1 cellular context compared by ENCODE assay signal in genomic region chr22:33919591-33920501, GRCh38.
TF ChIP-seq lines count a peak whose summit lies in the region.

LARGE1 (minus strand) TSS chr22:33920476.

TF ChIP-seq in H1, 55 proteins besides CTCF, POLR2A, EP300 and RAD21 (continued from another document):
- TF ChIP-seq HDAC2 (IDR thresholded peaks at IDR 0.05; ENCODE audit: borderline replicate concordance in 1 of 2, low read depth in 2 of 2, low read length in 2 of 2): no peak
- peak; percentile 23 for TF ChIP-seq ASH2L (IDR thresholded peaks at IDR 0.05; ENCODE audit: low read length)
- no peak for TF ChIP-seq ATF3 (IDR thresholded peaks at IDR 0.05; ENCODE audit: insufficient read depth, low read depth, low read length)
- no peak for TF ChIP-seq SP1 (IDR thresholded peaks at IDR 0.05; ENCODE audit: low read depth, low read length)
- no peak for TF ChIP-seq CREB1 (IDR thresholded peaks at IDR 0.05)
- TF ChIP-seq SUZ12 (IDR thresholded peaks at IDR 0.05; ENCODE audit: low read length): no peak
- TF ChIP-seq RXRA (IDR thresholded peaks at IDR 0.05; ENCODE audit: insufficient read depth, low read depth, low read length): no peak
- 0 out of 2 replicates have a peak, but pooled peaks have one; percentile 10 for TF ChIP-seq USF2 (IDR thresholded peaks at IDR 0.05; ENCODE audit: low read length)
- TF ChIP-seq TBP (IDR thresholded peaks at IDR 0.05; ENCODE audit: low read depth, low read length): peak; percentile 40
- TF ChIP-seq TAF1 (IDR thresholded peaks at IDR 0.05; ENCODE audit: low read depth, low read length): peak; percentile 66; the same call in 1 of the 2 replicates
- TF ChIP-seq SAP30 (IDR thresholded peaks at IDR 0.05; ENCODE audit: insufficient read depth, insufficient replicate concordance, low read length): no peak
- peak; percentile 24 for TF ChIP-seq KDM4A (IDR thresholded peaks at IDR 0.05; ENCODE audit: low read depth, low read length, severe bottlenecking)
- TF ChIP-seq FOSL1 (IDR thresholded peaks at IDR 0.05; ENCODE audit: insufficient read depth, low read depth, low read length): no peak
- TF ChIP-seq CBX8 (IDR thresholded peaks at IDR 0.05; ENCODE audit: borderline replicate concordance, low read depth, low read length): no peak
- TF ChIP-seq CTBP2 (IDR thresholded peaks at IDR 0.05; ENCODE audit: borderline replicate concordance, insufficient read depth, insufficient read length, low read length): no peak
- 0 out of 2 replicates have a peak, but pooled peaks have one; percentile 15 for TF ChIP-seq MAX (IDR thresholded peaks at IDR 0.05)
- no peak for TF ChIP-seq EZH2 (IDR thresholded peaks at IDR 0.05; ENCODE audit: low read depth, low read length, severe bottlenecking)
- no peak for TF ChIP-seq SIX5 (IDR thresholded peaks at IDR 0.05; ENCODE audit: low read depth, low read length)
- no peak for TF ChIP-seq KDM5A (IDR thresholded peaks at IDR 0.05; ENCODE audit: low read length)
- TF ChIP-seq TCF12 (IDR thresholded peaks at IDR 0.05; ENCODE audit: low read depth, low read length): 0 out of 2 replicates have a peak, but pooled peaks have one; percentile 18
- no peak for TF ChIP-seq CHD2 (IDR thresholded peaks at IDR 0.05; ENCODE audit: low read length)
- TF ChIP-seq BCL11A (IDR thresholded peaks at IDR 0.05; ENCODE audit: low read depth in 2 of 2, low read length in 2 of 2): no peak
- TF ChIP-seq, protein P1, sequence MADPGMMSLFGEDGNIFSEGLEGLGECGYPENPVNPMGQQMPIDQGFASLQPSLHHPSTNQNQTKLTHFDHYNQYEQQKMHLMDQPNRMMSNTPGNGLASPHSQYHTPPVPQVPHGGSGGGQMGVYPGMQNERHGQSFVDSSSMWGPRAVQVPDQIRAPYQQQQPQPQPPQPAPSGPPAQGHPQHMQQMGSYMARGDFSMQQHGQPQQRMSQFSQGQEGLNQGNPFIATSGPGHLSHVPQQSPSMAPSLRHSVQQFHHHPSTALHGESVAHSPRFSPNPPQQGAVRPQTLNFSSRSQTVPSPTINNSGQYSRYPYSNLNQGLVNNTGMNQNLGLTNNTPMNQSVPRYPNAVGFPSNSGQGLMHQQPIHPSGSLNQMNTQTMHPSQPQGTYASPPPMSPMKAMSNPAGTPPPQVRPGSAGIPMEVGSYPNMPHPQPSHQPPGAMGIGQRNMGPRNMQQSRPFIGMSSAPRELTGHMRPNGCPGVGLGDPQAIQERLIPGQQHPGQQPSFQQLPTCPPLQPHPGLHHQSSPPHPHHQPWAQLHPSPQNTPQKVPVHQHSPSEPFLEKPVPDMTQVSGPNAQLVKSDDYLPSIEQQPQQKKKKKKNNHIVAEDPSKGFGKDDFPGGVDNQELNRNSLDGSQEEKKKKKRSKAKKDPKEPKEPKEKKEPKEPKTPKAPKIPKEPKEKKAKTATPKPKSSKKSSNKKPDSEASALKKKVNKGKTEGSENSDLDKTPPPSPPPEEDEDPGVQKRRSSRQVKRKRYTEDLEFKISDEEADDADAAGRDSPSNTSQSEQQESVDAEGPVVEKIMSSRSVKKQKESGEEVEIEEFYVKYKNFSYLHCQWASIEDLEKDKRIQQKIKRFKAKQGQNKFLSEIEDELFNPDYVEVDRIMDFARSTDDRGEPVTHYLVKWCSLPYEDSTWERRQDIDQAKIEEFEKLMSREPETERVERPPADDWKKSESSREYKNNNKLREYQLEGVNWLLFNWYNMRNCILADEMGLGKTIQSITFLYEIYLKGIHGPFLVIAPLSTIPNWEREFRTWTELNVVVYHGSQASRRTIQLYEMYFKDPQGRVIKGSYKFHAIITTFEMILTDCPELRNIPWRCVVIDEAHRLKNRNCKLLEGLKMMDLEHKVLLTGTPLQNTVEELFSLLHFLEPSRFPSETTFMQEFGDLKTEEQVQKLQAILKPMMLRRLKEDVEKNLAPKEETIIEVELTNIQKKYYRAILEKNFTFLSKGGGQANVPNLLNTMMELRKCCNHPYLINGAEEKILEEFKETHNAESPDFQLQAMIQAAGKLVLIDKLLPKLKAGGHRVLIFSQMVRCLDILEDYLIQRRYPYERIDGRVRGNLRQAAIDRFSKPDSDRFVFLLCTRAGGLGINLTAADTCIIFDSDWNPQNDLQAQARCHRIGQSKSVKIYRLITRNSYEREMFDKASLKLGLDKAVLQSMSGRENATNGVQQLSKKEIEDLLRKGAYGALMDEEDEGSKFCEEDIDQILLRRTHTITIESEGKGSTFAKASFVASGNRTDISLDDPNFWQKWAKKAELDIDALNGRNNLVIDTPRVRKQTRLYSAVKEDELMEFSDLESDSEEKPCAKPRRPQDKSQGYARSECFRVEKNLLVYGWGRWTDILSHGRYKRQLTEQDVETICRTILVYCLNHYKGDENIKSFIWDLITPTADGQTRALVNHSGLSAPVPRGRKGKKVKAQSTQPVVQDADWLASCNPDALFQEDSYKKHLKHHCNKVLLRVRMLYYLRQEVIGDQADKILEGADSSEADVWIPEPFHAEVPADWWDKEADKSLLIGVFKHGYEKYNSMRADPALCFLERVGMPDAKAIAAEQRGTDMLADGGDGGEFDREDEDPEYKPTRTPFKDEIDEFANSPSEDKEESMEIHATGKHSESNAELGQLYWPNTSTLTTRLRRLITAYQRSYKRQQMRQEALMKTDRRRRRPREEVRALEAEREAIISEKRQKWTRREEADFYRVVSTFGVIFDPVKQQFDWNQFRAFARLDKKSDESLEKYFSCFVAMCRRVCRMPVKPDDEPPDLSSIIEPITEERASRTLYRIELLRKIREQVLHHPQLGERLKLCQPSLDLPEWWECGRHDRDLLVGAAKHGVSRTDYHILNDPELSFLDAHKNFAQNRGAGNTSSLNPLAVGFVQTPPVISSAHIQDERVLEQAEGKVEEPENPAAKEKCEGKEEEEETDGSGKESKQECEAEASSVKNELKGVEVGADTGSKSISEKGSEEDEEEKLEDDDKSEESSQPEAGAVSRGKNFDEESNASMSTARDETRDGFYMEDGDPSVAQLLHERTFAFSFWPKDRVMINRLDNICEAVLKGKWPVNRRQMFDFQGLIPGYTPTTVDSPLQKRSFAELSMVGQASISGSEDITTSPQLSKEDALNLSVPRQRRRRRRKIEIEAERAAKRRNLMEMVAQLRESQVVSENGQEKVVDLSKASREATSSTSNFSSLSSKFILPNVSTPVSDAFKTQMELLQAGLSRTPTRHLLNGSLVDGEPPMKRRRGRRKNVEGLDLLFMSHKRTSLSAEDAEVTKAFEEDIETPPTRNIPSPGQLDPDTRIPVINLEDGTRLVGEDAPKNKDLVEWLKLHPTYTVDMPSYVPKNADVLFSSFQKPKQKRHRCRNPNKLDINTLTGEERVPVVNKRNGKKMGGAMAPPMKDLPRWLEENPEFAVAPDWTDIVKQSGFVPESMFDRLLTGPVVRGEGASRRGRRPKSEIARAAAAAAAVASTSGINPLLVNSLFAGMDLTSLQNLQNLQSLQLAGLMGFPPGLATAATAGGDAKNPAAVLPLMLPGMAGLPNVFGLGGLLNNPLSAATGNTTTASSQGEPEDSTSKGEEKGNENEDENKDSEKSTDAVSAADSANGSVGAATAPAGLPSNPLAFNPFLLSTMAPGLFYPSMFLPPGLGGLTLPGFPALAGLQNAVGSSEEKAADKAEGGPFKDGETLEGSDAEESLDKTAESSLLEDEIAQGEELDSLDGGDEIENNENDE (IDR thresholded peaks at IDR 0.05; ENCODE audit: insufficient replicate concordance, low read length): no peak
- TF ChIP-seq YY1 (IDR thresholded peaks at IDR 0.05; ENCODE audit: low read depth, low read length): no peak
- peak; percentile 36; the same call in 1 of the 2 replicates for TF ChIP-seq PHF8 (conservative IDR thresholded peaks at IDR 0.05; ENCODE audit: low read depth, low read length)
